ENCODE assay signal across 13 cellular contexts in the genomic region with DNA sequence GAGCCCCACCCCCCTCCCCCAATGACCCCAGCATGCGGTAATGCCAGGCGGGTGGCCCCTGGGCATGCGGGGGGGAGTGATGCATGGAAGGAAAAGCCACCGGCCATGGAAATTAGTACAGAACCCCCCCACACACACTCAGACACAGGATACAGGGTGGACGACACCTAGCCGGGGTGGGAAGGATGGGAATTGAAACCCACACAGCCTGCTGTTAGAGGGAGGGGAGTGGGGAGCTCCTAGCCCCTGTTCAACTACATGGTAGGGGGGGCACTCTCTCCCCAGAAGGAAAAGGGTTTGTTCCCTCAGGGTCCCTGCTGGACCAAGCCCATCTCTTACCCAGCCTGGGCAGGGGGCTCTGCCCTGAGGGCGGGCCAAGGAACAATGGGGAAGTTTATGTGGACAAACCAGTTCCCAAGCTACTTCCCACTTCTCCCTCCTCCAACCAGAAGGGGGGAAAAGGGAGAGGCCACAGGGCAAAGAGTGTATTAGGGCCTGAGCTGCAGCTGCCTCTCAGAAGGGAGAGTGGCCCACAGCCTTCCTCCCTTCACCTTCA. TPM values are rescaled to one million over a fixed set of nuclear protein-coding genes. Genes with fewer than 3 reads are reported as not detected.
A peak's percentile ranks its signal among the peaks of the same experiment; 100 is the strongest.
DNase-seq lines count a peak whose midpoint lies in the region; TF ChIP-seq lines count a peak whose summit lies in the region.
"Had no signal": no experiment of that assay in that cellular context is flagged by ENCODE, and none has a peak within 500 bp of the region (broad histone marks: within the 10 kb centered on the region; RNA-seq: fewer than 3 reads in every experiment).

No MANE protein-coding gene starts in this region.

- peak; percentile 64 for DNase-seq in colonic mucosa
- DNase-seq in mesenchymal stem cell = no peak
- DNase-seq in transverse colon = peak; percentile 67
- DNase-seq in NCI-H2081 treated with DMSO at 0.1 percent for 48 hours (lab: John Stamatoyannopoulos, UW) = no peak
- no peak for DNase-seq in DMS 273 treated with DMSO at 0.1 percent for 48 hours (lab: John Stamatoyannopoulos, UW)
- no peak for DNase-seq in central memory CD4-positive, alpha-beta T cell
- DNase-seq: activated T-cell treated with anti-CD3 and anti-CD28 coated beads for 4 hours; amniotic stem cell; NCI-H69; SIG-M5; stimulated activated CD4-positive, alpha-beta T cell treated with anti-CD3 and anti-CD28 coated beads, Interleukin-4, amount 100 ng/mL, for 4 hours had no signal

- no peak overlapping the region for H3K18ac ChIP-seq in mesenchymal stem cell (ENCODE audit: low read depth in 1 of 2, low read length in 2 of 2)

- in situ Hi-C loops in transverse colon (cut with MboI; ENCODE audit: low pct_ligation_motif_present in 1 of 4, low pct_unique_long_range_greater_than_20kb in 1 of 4, low sequenced_read_pairs in 3 of 4) = no loop called here

- no peak overlapping the region for H2AK5ac ChIP-seq in mesenchymal stem cell (ENCODE audit: low read length, severe bottlenecking)

- no peak overlapping the region for H3K4me3 ChIP-seq in HUES64 (ENCODE audit: low read length)
- H3K4me3 ChIP-seq in colonic mucosa = no peak overlapping the region
- H3K4me3 ChIP-seq in mesenchymal stem cell (ENCODE audit: insufficient read depth in 1 of 2, low read depth in 1 of 2, low read length in 2 of 2) = no peak overlapping the region
- H3K4me3 ChIP-seq in transverse colon = no peak overlapping the region

- no peak overlapping the region for H3K14ac ChIP-seq in mesenchymal stem cell (ENCODE audit: low read length in 2 of 2)

- peaks cover 18% of the 10 kb centered on the region for H3K4me1 ChIP-seq in HUES64 (ENCODE audit: insufficient read depth, low read length)
- H3K4me1 ChIP-seq in colonic mucosa = peaks cover 20% of the 10 kb centered on the region
- H3K4me1 ChIP-seq in mesenchymal stem cell (ENCODE audit: control insufficient read depth, insufficient read depth, low read depth, low read length) = peaks cover 23% of the 10 kb centered on the region
- H3K4me1 ChIP-seq in transverse colon = peaks cover 0 to 26% (median 22%) of the 10 kb centered on the region in 4 donors

- H3K4me2 ChIP-seq in mesenchymal stem cell (ENCODE audit: low read length, poor library complexity, severe bottlenecking) = no peak overlapping the region

- no peak overlapping the region for H2BK15ac ChIP-seq in mesenchymal stem cell (ENCODE audit: low read depth, poor library complexity, severe bottlenecking)

- TF ChIP-seq POLR2A in transverse colon (IDR thresholded peaks at IDR 0.05) = peak; percentile 55

- H2BK5ac ChIP-seq in mesenchymal stem cell (ENCODE audit: low read depth, low read length, poor library complexity, severe bottlenecking) = no peak overlapping the region

- no peak overlapping the region for H4K91ac ChIP-seq in mesenchymal stem cell (ENCODE audit: low read length)

- H3K9ac ChIP-seq in HUES64 (ENCODE audit: low read depth, low read length) = no peak overlapping the region
- peak overlapping the region; percentile 0 to 58 for H3K9ac ChIP-seq in colonic mucosa (ENCODE audit: low read depth in 2 of 2, low read length in 2 of 2)
- peak overlapping the region; percentile 25 for H3K9ac ChIP-seq in mesenchymal stem cell (ENCODE audit: low read length)

- H2BK12ac ChIP-seq in mesenchymal stem cell (ENCODE audit: low read length in 2 of 2) = no peak overlapping the region

- TF ChIP-seq EP300 in transverse colon (IDR thresholded peaks at IDR 0.05; ENCODE audit: low read depth) = no peak

- TF ChIP-seq CTCF in colonic mucosa (IDR thresholded peaks at IDR 0.05) (no peak), transverse colon (IDR thresholded peaks at IDR 0.05) (no peak)

- H2BK120ac ChIP-seq in mesenchymal stem cell (ENCODE audit: low read depth, low read length) = no peak overlapping the region

- H2AFZ ChIP-seq in mesenchymal stem cell (ENCODE audit: low read depth, low read length) = no peak overlapping the region

- peak overlapping the region; percentile 32 for H4K8ac ChIP-seq in mesenchymal stem cell (ENCODE audit: low read length)

- H3K23ac ChIP-seq in mesenchymal stem cell (ENCODE audit: low read length in 2 of 2) = no peak overlapping the region

- H3K9me3 ChIP-seq in HUES64 (ENCODE audit: insufficient read depth, low read depth, low read length) (no peaks in the 10 kb centered on the region), colonic mucosa (no peaks in the 10 kb centered on the region), mesenchymal stem cell (ENCODE audit: control insufficient read depth, low read length) (no peaks in the 10 kb centered on the region), transverse colon (no peaks in the 10 kb centered on the region)

- no peak overlapping the region for H3K4ac ChIP-seq in mesenchymal stem cell (ENCODE audit: low read depth in 1 of 2, low read length in 2 of 2)

- peaks cover 53% of the 10 kb centered on the region for H3K36me3 ChIP-seq in HUES64 (ENCODE audit: insufficient read depth, low read length)
- H3K36me3 ChIP-seq in colonic mucosa = peaks cover 8% of the 10 kb centered on the region
- peaks cover 71 to 77% of the 10 kb centered on the region in 2 experiments for H3K36me3 ChIP-seq in mesenchymal stem cell (ENCODE audit: control insufficient read depth in 1 of 2, insufficient read depth in 2 of 2, low read depth in 1 of 2, low read length in 2 of 2)
- peaks cover 0 to 26% (median 7%) of the 10 kb centered on the region in 4 donors for H3K36me3 ChIP-seq in transverse colon

- H3K27ac ChIP-seq in HUES64 (ENCODE audit: low read depth, low read length) = peak overlapping the region; percentile 39
- H3K27ac ChIP-seq in colonic mucosa = peak overlapping the region; percentile 30
- no peak overlapping the region for H3K27ac ChIP-seq in mesenchymal stem cell (ENCODE audit: low read length, poor library complexity, severe bottlenecking)
- H3K27ac ChIP-seq in transverse colon = peak overlapping the region; percentile 59 to 69 (median 60)

- no peaks in the 10 kb centered on the region for H3K27me3 ChIP-seq in HUES64 (ENCODE audit: insufficient read depth, low read length)
- H3K27me3 ChIP-seq in colonic mucosa = no peaks in the 10 kb centered on the region
- H3K27me3 ChIP-seq in mesenchymal stem cell (ENCODE audit: control insufficient read depth in 1 of 2, insufficient read depth in 1 of 2, low read length in 2 of 2) = no peaks in the 10 kb centered on the region
- H3K27me3 ChIP-seq in transverse colon = no peaks in the 10 kb centered on the region

- WGBS in HUES64 = 100% methylated on average over 1 of the region's 7 CpGs
- WGBS in mesenchymal stem cell = 100% methylated on average over 2 of the region's 7 CpGs
- 62% methylated on average over 7 of the region's 7 CpGs; no CpG with 5 or more reads in 1 of the 2 donors for WGBS in transverse colon (ENCODE audit: low coverage in 1 of 2), 2 donors

- intact Hi-C loops in colonic mucosa (cut with DNase I) = no loop called here
- intact Hi-C loops in transverse colon (cut with DNase I; ENCODE audit: low total_unique reads) = loop anchor here (10.0 kb wide), 1 partner anchor 1987 kb away; no protein-coding TSS in a partner anchor

- H3K79me1 ChIP-seq in mesenchymal stem cell (replicated peaks; ENCODE audit: low read length, poor library complexity, severe bottlenecking) = peaks cover 31% of the 10 kb centered on the region

RNA-seq across cellular contexts. Expression of a gene that starts 5.2 kb away (rescaled TPM):
- polyA plus RNA-seq in HUES64 (2013, experiment 1 of 2) = 17.6 TPM
- 16.2 TPM for polyA plus RNA-seq in HUES64 (2013, experiment 2 of 2)
- total RNA-seq in colonic mucosa (10 to 100 TPM; 37.0 to 44.5 TPM), transverse colon (10 to 100 TPM; 53.4 to 70.5 (median 60.6) TPM)
- 26.9 TPM for polyA plus RNA-seq in mesenchymal stem cell (2013, experiment 1 of 2)
- 27.2 TPM for polyA plus RNA-seq in mesenchymal stem cell (2013, experiment 2 of 2)

RNA-seq across cellular contexts. Expression of a gene that starts 7.7 kb away (rescaled TPM):
- polyA plus RNA-seq in HUES64 (2013, experiment 1 of 2) = 63.7 TPM
- 69.1 TPM for polyA plus RNA-seq in HUES64 (2013, experiment 2 of 2)
- total RNA-seq in colonic mucosa = 10 to 100 TPM; 65.9 to 77.3 TPM
- 44.2 TPM for polyA plus RNA-seq in mesenchymal stem cell (2013, experiment 1 of 2)
- polyA plus RNA-seq in mesenchymal stem cell (2013, experiment 2 of 2) = 42.8 TPM
- 10 to 100 TPM; 44.1 to 77.4 (median 52.3) TPM for total RNA-seq in transverse colon

RNA-seq across cellular contexts. Expression of a gene that starts 21.5 kb away (rescaled TPM):
- polyA plus RNA-seq in HUES64 (2013, experiment 1 of 2) = not detected
- polyA plus RNA-seq in HUES64 (2013, experiment 2 of 2) = not detected
- total RNA-seq in colonic mucosa (under 1 TPM in 1 of 2 donors, not detected in 1; 0.32 TPM), transverse colon (1 to 10 TPM in 2 of 4 donors, not detected in 2; 1.2 to 2.6 TPM)
- 0.07 TPM for polyA plus RNA-seq in mesenchymal stem cell (2013, experiment 1 of 2)
- polyA plus RNA-seq in mesenchymal stem cell (2013, experiment 2 of 2) = 0.05 TPM
- total RNA-seq: HT1080 had no signal

RNA-seq across cellular contexts. Expression of a gene that starts 27.5 kb away (rescaled TPM):
- polyA plus RNA-seq in HUES64 (2013, experiment 1 of 2) = 78.3 TPM
- polyA plus RNA-seq in HUES64 (2013, experiment 2 of 2) = 65.2 TPM
- total RNA-seq in colonic mucosa = 10 to 100 TPM; 44.7 to 84.1 TPM
- 47.3 TPM for polyA plus RNA-seq in mesenchymal stem cell (2013, experiment 1 of 2)
- polyA plus RNA-seq in mesenchymal stem cell (2013, experiment 2 of 2) = 45.8 TPM
- 10 to 100 TPM; 49.4 to 61.6 (median 60.4) TPM for total RNA-seq in transverse colon

RNA-seq across cellular contexts. Expression of a gene that starts 50.3 kb away (rescaled TPM):
- 11.3 TPM for polyA plus RNA-seq in HUES64 (2013, experiment 1 of 2)
- 12.7 TPM for polyA plus RNA-seq in HUES64 (2013, experiment 2 of 2)
- 10 to 100 TPM in 1 of 2 donors, 1 to 10 TPM in 1; 2.7 to 11.5 TPM for total RNA-seq in colonic mucosa
- polyA plus RNA-seq in mesenchymal stem cell (2013, experiment 1 of 2) = 1.6 TPM
- polyA plus RNA-seq in mesenchymal stem cell (2013, experiment 2 of 2) = 1.6 TPM
- total RNA-seq in transverse colon = 10 to 100 TPM in 2 of 4 donors, under 1 TPM in 2; 0.32 to 16.9 (median 8.5) TPM

Comparison
In these comparisons a context has a peak if more than half of its experiments do, and no peak if none do; other contexts are left out.
1. DNase-seq: peak in colonic mucosa (single experiment) and transverse colon (single experiment); none in mesenchymal stem cell (single experiment), NCI-H2081 treated with DMSO at 0.1 percent for 48 hours (single experiment), DMS 273 treated with DMSO at 0.1 percent for 48 hours (single experiment) and central memory CD4-positive, alpha-beta T cell (single experiment).